17 cellular contexts compared by ENCODE assay signal in the genomic region with DNA sequence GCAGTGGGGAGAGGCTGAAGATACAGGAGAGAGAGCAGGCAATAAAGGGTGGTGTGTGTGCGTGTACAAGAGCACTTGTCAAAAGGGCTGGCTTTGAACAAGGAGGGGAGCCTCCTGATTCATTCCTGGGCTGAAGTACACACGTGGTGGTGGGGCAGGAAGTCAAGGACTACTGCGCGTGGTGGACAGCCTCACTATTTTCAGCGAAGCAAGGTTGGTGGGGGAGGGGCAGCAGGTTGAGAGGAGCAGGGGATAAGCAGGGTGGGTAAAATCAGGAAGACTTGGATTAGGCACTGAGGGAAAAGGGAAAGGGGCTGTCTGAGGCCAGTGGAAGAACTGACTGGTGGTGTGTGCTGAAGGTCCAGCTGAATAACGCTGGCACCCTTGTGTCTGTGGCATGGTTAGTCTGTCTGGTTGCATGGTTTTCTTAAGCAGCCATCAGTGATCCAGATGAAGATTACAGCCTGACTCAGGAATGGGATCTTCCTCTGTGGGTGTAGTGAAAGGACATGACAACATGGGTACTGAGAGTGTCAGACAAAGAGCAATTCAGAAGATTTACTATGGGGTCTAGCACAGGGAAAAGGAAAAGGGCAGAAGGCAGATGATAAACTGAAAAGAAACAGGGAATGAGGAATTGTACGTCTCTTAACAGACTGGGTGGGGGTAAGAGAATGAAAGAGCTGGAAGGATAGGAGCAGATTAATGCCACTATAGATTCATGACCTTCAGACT.
A peak's percentile ranks its signal among the peaks of the same experiment; 100 is the strongest.
DNase-seq lines count a peak whose midpoint lies in the region; ATAC-seq and TF ChIP-seq lines count a peak whose summit lies in the region.
"Had no signal": no experiment of that assay in that cellular context is flagged by ENCODE, and none has a peak within 500 bp of the region (broad histone marks: within the 10 kb centered on the region; RNA-seq: fewer than 3 reads in every experiment).

No MANE protein-coding gene starts in this region.

- no peaks in the 10 kb centered on the region for H3K9me2 ChIP-seq in GM23338 (ENCODE audit: insufficient read depth)

- H2AK9ac ChIP-seq in IMR-90 (replicated peaks; ENCODE audit: low read depth, low read length, poor library complexity) = no peak overlapping the region

- dilution Hi-C loops in IMR-90 (cut with HindIII; ENCODE audit: low sequenced_read_pairs, unreplicated experiment) = no loop called here

- H3K27ac Mint-ChIP-seq in GM23338 = no peak overlapping the region; the same call in 1 of the 2 replicates
- H3K27ac Mint-ChIP-seq: IgD-negative memory B cell had no signal

- CTCF ChIA-PET in IMR-90 (lab: Yijun Ruan, JAX) = no interaction called here

- POLR2A ChIA-PET in IMR-90 (lab: Charles Lee; ENCODE audit: unreplicated experiment) = no interaction called here

- H2AK5ac ChIP-seq in IMR-90 (ENCODE audit: low read depth, low read length) = no peak overlapping the region

- H3K27me3 Mint-ChIP-seq in GM23338 (ENCODE audit: insufficient read depth, low read depth, poor library complexity) = no peaks in the 10 kb centered on the region
- H3K27me3 Mint-ChIP-seq: IgD-negative memory B cell had no signal

- H3K4me3 Mint-ChIP-seq in GM23338 = no peak overlapping the region
- H3K4me3 Mint-ChIP-seq: CD14-positive monocyte had no signal

- intact Hi-C loops in IMR-90 (cut with micrococcal nuclease) = no loop called here
- intact Hi-C loops in left lung (cut with DNase I) = no loop called here

- H4K5ac ChIP-seq in IMR-90 (ENCODE audit: low read depth, low read length) = no peak overlapping the region

- H3K9me3 ChIP-seq in IMR-90 (ENCODE audit: control insufficient read depth, insufficient read depth, low read length) (no peaks in the 10 kb centered on the region), left lung (no peaks in the 10 kb centered on the region)
- H3K9me3 ChIP-seq: SJSA1 had no signal

- H3K27ac ChIP-seq in IMR-90 (ENCODE audit: insufficient read depth, low read length) = no peak overlapping the region
- H3K27ac ChIP-seq in left lung = no peak overlapping the region
- no peak overlapping the region for H3K27ac ChIP-seq in GM23338 (ENCODE audit: low read depth)
- H3K27ac ChIP-seq: SJSA1 had no signal

- H4K8ac ChIP-seq in IMR-90 (ENCODE audit: low read depth in 2 of 2, low read length in 2 of 2) = no peak overlapping the region

- H3K4me2 ChIP-seq in IMR-90 (ENCODE audit: low read depth, low read length) = no peak overlapping the region
- no peak overlapping the region for H3K4me2 ChIP-seq in GM23338

- H3K9me1 ChIP-seq in IMR-90 (ENCODE audit: insufficient read depth, low read length) = no peaks in the 10 kb centered on the region

- TF ChIP-seq CTCF in AG10803 (conservative IDR thresholded peaks at IDR 0.05; ENCODE audit: low read length) (no peak), IMR-90 (conservative IDR thresholded peaks at IDR 0.05; ENCODE audit: low read depth, low read length) (no peak), left lung (IDR thresholded peaks at IDR 0.05) (no peak), GM23338 (conservative IDR thresholded peaks at IDR 0.05; ENCODE audit: low read depth in 2 of 2) (no peak)

- H3K4me3 ChIP-seq in AG10803 (ENCODE audit: low read length) (no peak overlapping the region), IMR-90 (ENCODE audit: insufficient read depth, low read depth, low read length) (no peak overlapping the region), left lung (no peak overlapping the region), GM23338 (no peak overlapping the region)
- H3K4me3 ChIP-seq: SJSA1 had no signal

- H3K14ac ChIP-seq in IMR-90 (replicated peaks; ENCODE audit: low read depth, low read length) = no peak overlapping the region

- H3K36me3 ChIP-seq in IMR-90 (ENCODE audit: control insufficient read depth, insufficient read depth, low read length) (0 out of 2 replicates have a peak, but pooled peaks cover 1% of the 10 kb centered on the region), left lung (no peaks in the 10 kb centered on the region), GM23338 (ENCODE audit: insufficient read depth) (no peaks in the 10 kb centered on the region)
- H3K36me3 ChIP-seq: SJSA1 had no signal

- H3K18ac ChIP-seq in IMR-90 (ENCODE audit: low read depth, low read length) = no peak overlapping the region

- H3K23ac ChIP-seq in IMR-90 (ENCODE audit: low read depth, low read length) = no peak overlapping the region

- in situ Hi-C loops in IMR-90 (cut with MboI; ENCODE audit: low sequenced_read_pairs) = no loop called here

- no peaks in the 10 kb centered on the region for H3K4me1 ChIP-seq in IMR-90 (ENCODE audit: control insufficient read depth, insufficient read depth, low read length)
- H3K4me1 ChIP-seq in left lung = no peaks in the 10 kb centered on the region
- no peaks in the 10 kb centered on the region for H3K4me1 ChIP-seq in GM23338 (ENCODE audit: insufficient read depth)
- H3K4me1 ChIP-seq: SJSA1 had no signal

- DNase-seq in AG10803 (ENCODE audit: low read depth) (peak; percentile 6), IMR-90 (no peak), amniotic epithelial cell (ENCODE audit: low read depth) (peak; percentile 7), left lung (no peak), epidermal melanocyte (ENCODE audit: insufficient read length, low spot score) (no peak), SKM-1 treated with dmso at 0.1 percent for 144 hours (lab: John Stamatoyannopoulos, UW; ENCODE audit: unreplicated experiment) (no peak), HuH-7 (ENCODE audit: low spot score) (no peak), GM23338 (ENCODE audit: low spot score) (no peak)
- DNase-seq: Calu3; NCI-H1436; NCI-H2081 treated with DMSO at 0.1 percent for 48 hours; NCI-H226; NCI-H69; NK-92 treated with Interleukin-12 subunit alpha and Interleukin-12 subunit beta, amount 100 ng/mL, for 24 hours had no signal

- no peak overlapping the region for H4K91ac ChIP-seq in IMR-90 (ENCODE audit: insufficient read depth, low read depth, low read length)

- TF ChIP-seq RAD21 in IMR-90 (IDR thresholded peaks at IDR 0.05; ENCODE audit: low read length) = no peak

- H2AFZ ChIP-seq in IMR-90 (replicated peaks; ENCODE audit: low read length, poor library complexity) = peak overlapping the region; percentile 12
- H2AFZ ChIP-seq in GM23338 = no peak overlapping the region

- H3K9me3 Mint-ChIP-seq in GM23338 = no peaks in the 10 kb centered on the region

- BruUV-seq in IMR-90 (replicated peaks; lab: Mats Ljungman, UMichigan) = no TSS peak

- WGBS in IMR-90 (ENCODE audit: extremely low coverage in 2 of 2, insufficient read length in 1 of 2), 2 experiments = 83% methylated on average over 3 of the region's 7 CpGs; no CpG with 5 or more reads in 1 of the 2 experiments

- no peaks in the 10 kb centered on the region for H3K79me2 ChIP-seq in GM23338 (replicated peaks; ENCODE audit: insufficient read depth)

- no peaks in the 10 kb centered on the region for H3K27me3 ChIP-seq in IMR-90 (ENCODE audit: control insufficient read depth, insufficient read depth, low read length)
- peaks cover 0 to 5% of the 10 kb centered on the region in 2 donors for H3K27me3 ChIP-seq in left lung
- no peaks in the 10 kb centered on the region for H3K27me3 ChIP-seq in GM23338 (ENCODE audit: insufficient read depth)
- H3K27me3 ChIP-seq: SJSA1 had no signal

- H3F3A ChIP-seq in GM23338 (replicated peaks; ENCODE audit: low read depth) = no peaks in the 10 kb centered on the region

- no peak overlapping the region for H3K56ac ChIP-seq in IMR-90 (ENCODE audit: extremely low read depth, insufficient read depth, low read length)

- no peak overlapping the region for H3K4ac ChIP-seq in IMR-90 (ENCODE audit: low read depth, low read length)

- no peaks in the 10 kb centered on the region for H3K4me1 Mint-ChIP-seq in GM23338
- H3K4me1 Mint-ChIP-seq: CD14-positive monocyte had no signal

- H2BK15ac ChIP-seq in IMR-90 (ENCODE audit: low read depth, low read length) = no peak overlapping the region

- ATAC-seq in IMR-90 (ENCODE audit: low read depth) (no peak), left lung (peak; percentile 49), GM23338 (no peak)

- H3K79me1 ChIP-seq in IMR-90 (ENCODE audit: low read depth in 1 of 2, low read length in 2 of 2) = no peaks in the 10 kb centered on the region

- H2BK120ac ChIP-seq in IMR-90 (ENCODE audit: low read depth, low read length) = no peak overlapping the region

- H3K36me3 Mint-ChIP-seq in GM23338 (ENCODE audit: low read depth) = peaks cover 14% of the 10 kb centered on the region
- H3K36me3 Mint-ChIP-seq: IgD-negative memory B cell had no signal

- no peak overlapping the region for H2BK20ac ChIP-seq in IMR-90 (ENCODE audit: low read depth, low read length)

- no peak overlapping the region for H3K9ac ChIP-seq in IMR-90 (ENCODE audit: low read depth, low read length)

- no peak overlapping the region for H2BK5ac ChIP-seq in IMR-90 (ENCODE audit: low read depth, low read length, poor library complexity, severe bottlenecking)

- no peak for TF ChIP-seq POLR2A in IMR-90 (IDR thresholded peaks at IDR 0.05; ENCODE audit: low read depth, low read length)

- H4K20me1 ChIP-seq in IMR-90 (ENCODE audit: insufficient read depth, low read length) (no peaks in the 10 kb centered on the region), GM23338 (replicated peaks; ENCODE audit: insufficient read depth) (no peaks in the 10 kb centered on the region)

TF ChIP-seq in IMR-90, 13 proteins besides CTCF, POLR2A, EP300 and RAD21 (continues in another document):
- TF ChIP-seq NFE2L2 (IDR thresholded peaks at IDR 0.05; ENCODE audit: low read depth, low read length) (no peak), MAFK (IDR thresholded peaks at IDR 0.05; ENCODE audit: low read depth, low read length) (no peak), MXI1 (IDR thresholded peaks at IDR 0.05; ENCODE audit: borderline replicate concordance, low read depth, low read length) (no peak), FOS (IDR thresholded peaks at IDR 0.05; ENCODE audit: low read depth, low read length) (no peak), RFX5 (IDR thresholded peaks at IDR 0.05; ENCODE audit: low read depth, low read length) (no peak), MAZ (IDR thresholded peaks at IDR 0.05; ENCODE audit: borderline replicate concordance, low read depth, low read length) (no peak), CEBPB (IDR thresholded peaks at IDR 0.05; ENCODE audit: low read depth, low read length) (no peak), BHLHE40 (IDR thresholded peaks at IDR 0.05; ENCODE audit: low read depth, low read length) (no peak)

TF ChIP-seq in GM23338, 12 proteins besides CTCF, POLR2A, EP300 and RAD21 (continues in another document):
- TF ChIP-seq CREB1 (CRISPR knock-in tag; IDR thresholded peaks at IDR 0.05; ENCODE audit: low read depth) (no peak), POLR2AphosphoS5 (IDR thresholded peaks at IDR 0.05; ENCODE audit: low read depth) (no peak)

Comparison
In these comparisons a context has a peak if more than half of its experiments do, and no peak if none do; other contexts are left out.
1. DNase-seq: peak in AG10803 (single experiment) and amniotic epithelial cell (single experiment); none in IMR-90 (single experiment), left lung (0 of 2), epidermal melanocyte (single experiment), SKM-1 treated with dmso at 0.1 percent for 144 hours (single experiment), HuH-7 (single experiment) and GM23338 (single experiment).